20 cellular contexts compared by ENCODE assay signal in the genomic region with DNA sequence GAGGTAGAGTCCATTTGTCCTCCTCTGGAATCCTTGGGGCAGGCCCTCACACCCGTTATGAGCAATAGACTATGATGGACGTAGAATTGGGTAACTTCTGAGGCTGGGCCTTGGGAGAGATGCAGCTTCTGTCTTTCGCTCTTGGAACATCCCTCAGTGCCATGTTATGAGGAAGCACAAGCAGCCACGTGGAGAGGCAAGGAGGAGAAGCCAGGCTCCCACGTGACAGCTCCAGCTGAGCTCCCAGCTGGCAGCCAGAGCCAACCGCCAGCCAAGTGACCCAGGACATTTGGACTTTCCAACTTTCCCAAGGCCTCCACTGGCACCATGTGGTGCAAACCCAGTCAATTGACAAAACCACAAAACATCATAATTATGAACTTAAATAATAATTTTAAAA.
"Had no signal": no experiment of that assay in that cellular context is flagged by ENCODE, and none has a peak within 500 bp of the region (broad histone marks: within the 10 kb centered on the region; RNA-seq: fewer than 3 reads in every experiment).

No MANE protein-coding gene starts in this region.

- ATAC-seq: heart right ventricle; left lung; lower lobe of right lung; natural killer cell; pancreas; right cardiac atrium; stimulated activated memory B cell treated with anti-CD40 and anti-IgM and Interleukin-4, amounts not matched to agents 10 μg/mL and 1 μg/mL and 100 μg/mL, for 72 hours; upper lobe of right lung had no signal

- FAIRE-seq: endothelial cell of umbilical vein, islet of Langerhans, pancreas had no signal

- H3K4me2 ChIP-seq: smooth muscle cell had no signal

- H3K4me3 ChIP-seq: coronary artery, heart right ventricle, left lung, lower lobe of right lung, pancreas, smooth muscle cell, testis, tibial nerve, upper lobe of right lung had no signal

- H3K27ac ChIP-seq: coronary artery, heart right ventricle, left lung, lower lobe of right lung, pancreas, testis, tibial nerve, upper lobe of right lung had no signal

- H3K9me3 ChIP-seq: lower lobe of right lung, pancreas, testis, upper lobe of right lung had no signal

- H3K36me3 ChIP-seq: heart right ventricle, left lung, lower lobe of right lung, pancreas, tibial nerve, upper lobe of right lung had no signal

- H3K4me1 ChIP-seq: lower lobe of right lung, pancreas, testis, tibial nerve, upper lobe of right lung had no signal

- H3K27me3 ChIP-seq: heart right ventricle, left lung, pancreas, testis, tibial nerve, upper lobe of right lung had no signal

- DNase-seq: effector CD4-positive, alpha-beta T cell; erythroblast; foreskin melanocyte; heart right ventricle; hypothalamus; lower lobe of right lung; natural killer cell; nucleus accumbens; pancreas; right cardiac atrium; stimulated activated CD4-positive, alpha-beta T cell treated with anti-CD3 and anti-CD28 coated beads, Interleukin-4, amount 100 ng/mL, for 24 hours; testis; upper lobe of right lung had no signal
